Comparison of ENCODE assay signal across 12 cellular contexts in genomic region chr19:6378036-6378435, GRCh38. TPM values are rescaled to one million over a fixed set of nuclear protein-coding genes. Genes with fewer than 3 reads are reported as not detected.
DNase-seq lines count a peak whose midpoint lies in the region; ATAC-seq and TF ChIP-seq lines count a peak whose summit lies in the region.
"Had no signal": no experiment of that assay in that cellular context is flagged by ENCODE, and none has a peak within 500 bp of the region (broad histone marks: within the 10 kb centered on the region; RNA-seq: fewer than 3 reads in every experiment).

No MANE protein-coding gene starts in this region.

- WGBS in SK-N-SH (ENCODE audit: low lambda C conversion rate): 75% methylated on average over 2 of the region's 7 CpGs
- 50 to 58% methylated on average over 5 to 7 of the region's 7 CpGs for WGBS in testis, 2 donors

- CTCF ChIA-PET in SK-N-SH (lab: Yijun Ruan, JAX): interaction anchor here (1.0 to 1.1 kb wide), 2 partner anchors 9 to 12 kb away, joined by 3 read pairs; no protein-coding TSS in a partner anchor

- peaks cover 22% of the 10 kb centered on the region for H3F3A ChIP-seq in SK-N-SH (replicated peaks; ENCODE audit: insufficient read depth)

- TF ChIP-seq RAD21 in SK-N-SH (IDR thresholded peaks at IDR 0.05; ENCODE audit: low read length): no peak

- no peak for TF ChIP-seq EP300 in SK-N-SH (IDR thresholded peaks at IDR 0.05; ENCODE audit: borderline replicate concordance in 1 of 2, low read depth in 1 of 2, low read length in 1 of 2)

- H3K27ac ChIP-seq in SK-N-SH (ENCODE audit: low read depth in 2 of 2, low read length in 1 of 2): peak overlapping the region in 1 of 2 experiments; percentile 17; a peak in 1 of 4 replicates
- no peak overlapping the region for H3K27ac ChIP-seq in testis
- H3K27ac ChIP-seq: 22Rv1, ovary had no signal

- H3K9me2 ChIP-seq in SK-N-SH: no peaks in the 10 kb centered on the region

- POLR2A ChIA-PET in SK-N-SH (lab: Yijun Ruan, JAX): interaction anchor here (0.7 kb wide), 1 partner anchor 47 kb away, joined by 4 read pairs; the partner anchor contains the start of gene KHSRP

- no peak for DNase-seq in SK-N-SH
- DNase-seq in glomerular visceral epithelial cell (ENCODE audit: extremely low spot score): peak; percentile 78
- peak; percentile 32 for DNase-seq in testis
- DNase-seq: activated CD4-positive, alpha-beta T cell treated with anti-CD3 and anti-CD28 coated beads, Interleukin-2, amount 50 U/mL, for 4 hours; effector CD4-positive, alpha-beta T cell; NCI-H1048; transverse colon had no signal

- peaks cover 8% of the 10 kb centered on the region for H3K79me2 ChIP-seq in SK-N-SH (ENCODE audit: insufficient read depth)

- TF ChIP-seq CTCF in SK-N-SH (IDR thresholded peaks at IDR 0.05) (no peak), testis (IDR thresholded peaks at IDR 0.05) (no peak)

- no peak overlapping the region for H3K4me2 ChIP-seq in SK-N-SH

- H3K36me3 ChIP-seq in SK-N-SH (replicated peaks in 1 of 2; ENCODE audit: control insufficient read depth in 1 of 2, insufficient read depth in 2 of 2, low read length in 1 of 2): peaks cover 30 to 36% of the 10 kb centered on the region in 2 experiments
- no peaks in the 10 kb centered on the region for H3K36me3 ChIP-seq in testis (ENCODE audit: low read depth, missing control alignments)
- H3K36me3 ChIP-seq: ovary had no signal

- no peak overlapping the region for H3K9ac ChIP-seq in SK-N-SH

- H3K27me3 ChIP-seq in SK-N-SH (ENCODE audit: insufficient read depth) (no peaks in the 10 kb centered on the region), testis (no peaks in the 10 kb centered on the region)
- H3K27me3 ChIP-seq: ovary, transverse colon had no signal

- no peak overlapping the region for H2AFZ ChIP-seq in SK-N-SH (ENCODE audit: low read depth)

- no peaks in the 10 kb centered on the region for H4K20me1 ChIP-seq in SK-N-SH (ENCODE audit: insufficient read depth)

- intact Hi-C loops in testis (cut with DNase I; ENCODE audit: low total_unique reads): no loop called here

- peaks cover 6 to 19% of the 10 kb centered on the region in 2 experiments; a peak in 1 of 4 replicates for H3K4me1 ChIP-seq in SK-N-SH (ENCODE audit: control insufficient read depth in 1 of 2, insufficient read depth in 2 of 2, low read depth in 1 of 2, low read length in 1 of 2)
- peaks cover 8% of the 10 kb centered on the region for H3K4me1 ChIP-seq in testis

- no peak for TF ChIP-seq POLR2A in testis (IDR thresholded peaks at IDR 0.05)

- ATAC-seq in SK-N-SH treated with all-trans-retinoic acid at 6 μM for 48 hours (peak; percentile 36), GM18520 (IDR thresholded peaks at IDR 0.05; ENCODE audit: unreplicated experiment) (no peak), HG03439 (IDR thresholded peaks at IDR 0.05; ENCODE audit: unreplicated experiment) (no peak)

- H3K9me3 ChIP-seq in SK-N-SH (no peaks in the 10 kb centered on the region), testis (no peaks in the 10 kb centered on the region)
- H3K9me3 ChIP-seq: transverse colon had no signal

- H3K4me3 ChIP-seq in SK-N-SH (ENCODE audit: low read depth in 2 of 2, low read length in 1 of 2) (no peak overlapping the region), testis (no peak overlapping the region)
- H3K4me3 ChIP-seq: ovary, transverse colon had no signal

TF ChIP-seq in SK-N-SH treated with all-trans-retinoic acid at 6 μM for 48 hours, 23 proteins besides CTCF, POLR2A, EP300 and RAD21 (continues in another document):
- no peak for TF ChIP-seq ZNF565 (CRISPR knock-in tag; conservative IDR thresholded peaks at IDR 0.05; ENCODE audit: low read depth)
- TF ChIP-seq ZNF8 (CRISPR knock-in tag; IDR thresholded peaks at IDR 0.05): no peak
- no peak for TF ChIP-seq ARNTL (CRISPR knock-in tag; IDR thresholded peaks at IDR 0.05; ENCODE audit: borderline replicate concordance, low read depth)
- TF ChIP-seq BACH2 (CRISPR knock-in tag; IDR thresholded peaks at IDR 0.05; ENCODE audit: borderline replicate concordance): no peak
- no peak for TF ChIP-seq ZFP30 (CRISPR knock-in tag; IDR thresholded peaks at IDR 0.05)
- no peak for TF ChIP-seq PPARA (CRISPR knock-in tag; IDR thresholded peaks at IDR 0.05; ENCODE audit: borderline replicate concordance)
- no peak for TF ChIP-seq ZNF70 (CRISPR knock-in tag; IDR thresholded peaks at IDR 0.05)
- no peak for TF ChIP-seq TOX (CRISPR knock-in tag; IDR thresholded peaks at IDR 0.05; ENCODE audit: borderline replicate concordance)
- no peak for TF ChIP-seq RARB (CRISPR knock-in tag; IDR thresholded peaks at IDR 0.05)

TF ChIP-seq in SK-N-SH, 30 proteins besides CTCF, POLR2A, EP300 and RAD21 (continues in another document):
- TF ChIP-seq POLR2AphosphoS5 (IDR thresholded peaks at IDR 0.05; ENCODE audit: low read depth, low read length): no peak
- no peak for TF ChIP-seq TCF12 (IDR thresholded peaks at IDR 0.05)
- TF ChIP-seq SIN3A (IDR thresholded peaks at IDR 0.05; ENCODE audit: borderline replicate concordance, low read depth, low read length): no peak
- no peak for TF ChIP-seq MAX (IDR thresholded peaks at IDR 0.05; ENCODE audit: low read depth)
- no peak for TF ChIP-seq ZBTB33 (IDR thresholded peaks at IDR 0.05; ENCODE audit: borderline replicate concordance, low read depth)
- no peak for TF ChIP-seq MXI1 (IDR thresholded peaks at IDR 0.05; ENCODE audit: low read depth, low read length)
- no peak for TF ChIP-seq ELF1 (IDR thresholded peaks at IDR 0.05)
- no peak for TF ChIP-seq PBX3 (IDR thresholded peaks at IDR 0.05)
- no peak for TF ChIP-seq FOXJ3 (CRISPR knock-in tag; IDR thresholded peaks at IDR 0.05)
- TF ChIP-seq YY1 (IDR thresholded peaks at IDR 0.05; ENCODE audit: low read depth): no peak

RNA-seq across cellular contexts. Expression of gene PSPN, which starts 2.3 kb away (rescaled TPM):
- 0.41 and 0.59 TPM in 2 replicates for polyA plus RNA-seq in SK-N-SH (2012; rRNA removed)
- 0.32 and 0.38 TPM in 2 replicates for polyA plus RNA-seq in SK-N-SH (2012; cell fraction: cytosol; rRNA removed)
- polyA plus RNA-seq in SK-N-SH (2012; cell fraction: nucleus; rRNA removed): 0.74 and 0.88 TPM in 2 replicates
- 1 to 10 TPM; 2.9 to 5.1 TPM for total RNA-seq in testis
- polyA plus RNA-seq in testis (ENCODE audit: insufficient read depth, low read depth, low replicate concordance): 1.1 TPM

RNA-seq across cellular contexts. Expression of gene ALKBH7, which starts 5.4 kb away (rescaled TPM):
- polyA plus RNA-seq in SK-N-SH (2012; rRNA removed): 37.2 and 46.0 TPM in 2 replicates
- polyA plus RNA-seq in SK-N-SH (2012; cell fraction: cytosol; rRNA removed): 21.9 and 32.6 TPM in 2 replicates
- 34.3 and 47.4 TPM in 2 replicates for polyA plus RNA-seq in SK-N-SH (2012; cell fraction: nucleus; rRNA removed)
- 100 to 1,000 TPM; 243 to 524 TPM for total RNA-seq in testis
- 608 TPM for polyA plus RNA-seq in testis (ENCODE audit: insufficient read depth, low read depth, low replicate concordance)

RNA-seq across cellular contexts. Expression of gene GTF2F1, which starts 14.9 kb away (rescaled TPM):
- 80.1 and 104 TPM in 2 replicates for polyA plus RNA-seq in SK-N-SH (2012; rRNA removed)
- polyA plus RNA-seq in SK-N-SH (2012; cell fraction: cytosol; rRNA removed): 86.3 and 98.8 TPM in 2 replicates
- polyA plus RNA-seq in SK-N-SH (2012; cell fraction: nucleus; rRNA removed): 107 and 113 TPM in 2 replicates
- total RNA-seq in testis: 10 to 100 TPM; 78.1 to 81.1 TPM
- polyA plus RNA-seq in testis (ENCODE audit: insufficient read depth, low read depth, low replicate concordance): 122 TPM

RNA-seq across cellular contexts. Expression of gene CLPP, which starts 16.7 kb away (rescaled TPM):
- 89.7 and 136 TPM in 2 replicates for polyA plus RNA-seq in SK-N-SH (2012; rRNA removed)
- 51.3 and 80.7 TPM in 2 replicates for polyA plus RNA-seq in SK-N-SH (2012; cell fraction: cytosol; rRNA removed)
- polyA plus RNA-seq in SK-N-SH (2012; cell fraction: nucleus; rRNA removed): 60.4 and 103 TPM in 2 replicates
- 100 to 1,000 TPM in 1 of 2 donors, 10 to 100 TPM in 1; 52.1 to 101 TPM for total RNA-seq in testis
- 113 TPM for polyA plus RNA-seq in testis (ENCODE audit: insufficient read depth, low read depth, low replicate concordance)

RNA-seq across cellular contexts. Expression of gene ACER1, which starts 44.6 kb away (rescaled TPM):
- not detected in 2 replicates for polyA plus RNA-seq in SK-N-SH (2012; rRNA removed)
- not detected in 2 replicates for polyA plus RNA-seq in SK-N-SH (2012; cell fraction: cytosol; rRNA removed)
- 0.12 TPM in 1 of 2 replicates, not detected in the other for polyA plus RNA-seq in SK-N-SH (2012; cell fraction: nucleus; rRNA removed)
- under 1 TPM; 0.39 to 0.99 TPM for total RNA-seq in testis
- polyA plus RNA-seq in testis (ENCODE audit: insufficient read depth, low read depth, low replicate concordance): 1.0 TPM

Comparison
In these comparisons a context has a peak if more than half of its experiments do, and no peak if none do; other contexts are left out.
1. RNA of gene ALKBH7, which starts 5.4 kb away (polyA plus RNA-seq): 608 TPM in testis (single experiment); 21.9 to 47.4 TPM in SK-N-SH; every median in the first group is over 10 times any median in the second.